In genomic region chr10:79067241-79068202, GRCh38 we compare ENCODE assay signal across 8 cellular contexts. TPM values are rescaled to one million over a fixed set of nuclear protein-coding genes. Genes with fewer than 3 reads are reported as not detected.
DNase-seq lines count a peak whose midpoint lies in the region; ATAC-seq and TF ChIP-seq lines count a peak whose summit lies in the region.

No MANE protein-coding gene starts in this region.

- peaks cover 34% of the 10 kb centered on the region for H3K4me1 Mint-ChIP-seq in activated naive CD8-positive, alpha-beta T cell treated with anti-CD3 and anti-CD28 coated beads for 36 hours
- peaks cover 11% of the 10 kb centered on the region for H3K4me1 Mint-ChIP-seq in glutamatergic neuron (ENCODE audit: low read depth, unreplicated experiment)

- no peak for ATAC-seq in HG02938 (IDR thresholded peaks at IDR 0.05; ENCODE audit: unreplicated experiment)

- no peaks in the 10 kb centered on the region for H3K9me3 Mint-ChIP-seq in activated naive CD8-positive, alpha-beta T cell treated with anti-CD3 and anti-CD28 coated beads for 36 hours
- peaks cover 10% of the 10 kb centered on the region for H3K9me3 Mint-ChIP-seq in glutamatergic neuron (ENCODE audit: unreplicated experiment)

- no peaks in the 10 kb centered on the region for H3K9me3 ChIP-seq in subcutaneous abdominal adipose tissue (ENCODE audit: control insufficient read depth in 5 of 5, low read length in 5 of 5)

- H3K4me3 Mint-ChIP-seq in activated naive CD8-positive, alpha-beta T cell treated with anti-CD3 and anti-CD28 coated beads for 36 hours = peak overlapping the region; percentile 86
- H3K4me3 Mint-ChIP-seq in glutamatergic neuron (ENCODE audit: unreplicated experiment) = peak overlapping the region; percentile 86

- TF ChIP-seq CTCF in glutamatergic neuron (IDR thresholded peaks at IDR 0.05; ENCODE audit: partially characterized antibody, unreplicated experiment) = peak; percentile 23

- no peaks in the 10 kb centered on the region for H3K27me3 Mint-ChIP-seq in activated naive CD8-positive, alpha-beta T cell treated with anti-CD3 and anti-CD28 coated beads for 36 hours
- H3K27me3 Mint-ChIP-seq in glutamatergic neuron (ENCODE audit: unreplicated experiment) = peaks cover 19% of the 10 kb centered on the region

- peaks cover 6 to 40% (median 33%) of the 10 kb centered on the region in 5 donors for H3K4me1 ChIP-seq in subcutaneous abdominal adipose tissue (ENCODE audit: control insufficient read depth in 5 of 5, insufficient read depth in 5 of 5, low read length in 5 of 5)

- H3K36me3 Mint-ChIP-seq in activated naive CD8-positive, alpha-beta T cell treated with anti-CD3 and anti-CD28 coated beads for 36 hours = no peaks in the 10 kb centered on the region
- H3K36me3 Mint-ChIP-seq in glutamatergic neuron (ENCODE audit: unreplicated experiment) = no peaks in the 10 kb centered on the region

- H3K36me3 ChIP-seq in subcutaneous abdominal adipose tissue (ENCODE audit: control insufficient read depth in 5 of 5, insufficient read depth in 5 of 5, low read length in 5 of 5) = no peaks in the 10 kb centered on the region

- H3K4me3 ChIP-seq in subcutaneous abdominal adipose tissue (ENCODE audit: low read depth in 1 of 5, low read length in 5 of 5) = peak overlapping the region; percentile 67 to 98 (median 88)

- no peaks in the 10 kb centered on the region for H3K27me3 ChIP-seq in subcutaneous abdominal adipose tissue (ENCODE audit: control insufficient read depth in 5 of 5, insufficient read depth in 4 of 5, low read length in 5 of 5)

- H3K27ac Mint-ChIP-seq in activated naive CD8-positive, alpha-beta T cell treated with anti-CD3 and anti-CD28 coated beads for 36 hours = peak overlapping the region; percentile 55
- peak overlapping the region; percentile 75 for H3K27ac Mint-ChIP-seq in glutamatergic neuron (ENCODE audit: unreplicated experiment)

- peak overlapping the region in 3 of 5 donors; percentile 43 to 75 (median 55) for H3K9ac ChIP-seq in subcutaneous abdominal adipose tissue (ENCODE audit: low read length in 5 of 5)

- DNase-seq in DMS79 (lab: John Stamatoyannopoulos, UW) (peak; percentile 67), LoVo (ENCODE audit: low spot score) (peak; percentile 85), SKM-1 (lab: John Stamatoyannopoulos, UW; ENCODE audit: unreplicated experiment) (peak; percentile 71), glutamatergic neuron (peak; percentile 97), nucleus accumbens (lab: John Stamatoyannopoulos, UW) (peak in 54 of 56 donors; percentile 31 to 91 (median 78))
- peak; percentile 85 for DNase-seq in activated naive CD8-positive, alpha-beta T cell treated with anti-CD3 and anti-CD28 coated beads for 36 hours

- peak overlapping the region; percentile 67 for H3K27ac ChIP-seq in subcutaneous abdominal adipose tissue (ENCODE audit: low read depth, low read length)

RNA-seq across cellular contexts. Expression of gene ZMIZ1, which starts 1.2 kb away (rescaled TPM):
- total RNA-seq in activated naive CD8-positive, alpha-beta T cell treated with anti-CD3 and anti-CD28 coated beads for 36 hours = 10 to 100 TPM; 27.3 to 28.2 TPM
- 230 TPM for total RNA-seq in glutamatergic neuron (ENCODE audit: unreplicated experiment)
